In the genomic region with DNA sequence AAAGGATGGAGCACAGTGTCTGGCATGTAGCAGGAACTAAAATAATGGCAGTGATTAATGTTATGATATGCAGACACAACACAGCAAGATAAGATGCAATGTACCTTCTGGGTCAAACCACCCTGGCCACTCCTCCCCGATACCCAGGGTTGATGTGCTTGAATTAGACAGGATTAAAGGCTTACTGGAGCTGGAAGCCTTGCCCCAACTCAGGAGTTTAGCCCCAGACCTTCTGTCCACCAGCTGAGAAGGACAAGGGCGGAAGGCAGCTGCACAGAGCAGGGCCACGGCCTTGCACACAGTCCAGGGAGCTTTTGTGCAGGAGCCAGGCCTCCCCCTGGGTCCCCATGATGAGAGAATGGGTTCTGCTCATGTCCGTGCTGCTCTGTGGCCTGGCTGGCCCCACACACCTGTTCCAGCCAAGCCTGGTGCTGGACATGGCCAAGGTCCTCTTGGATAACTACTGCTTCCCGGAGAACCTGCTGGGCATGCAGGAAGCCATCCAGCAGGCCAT, we compare ENCODE assay signal across 18 cellular contexts. TPM values are rescaled to one million over a fixed set of nuclear protein-coding genes. Genes with fewer than 3 reads are reported as not detected.
"Had no signal": no experiment of that assay in that cellular context is flagged by ENCODE, and none has a peak within 500 bp of the region (broad histone marks: within the 10 kb centered on the region; RNA-seq: fewer than 3 reads in every experiment).

TSS of gene RBP3 (plus strand) at position 226 of the 514 bp plus-strand sequence. CDS start at position 348, 122 bp downstream.

- H3K4me1 Mint-ChIP-seq: activated CD4-positive, alpha-beta T cell treated with anti-CD3 and anti-CD28 coated beads for 36 hours; immature natural killer cell; memory B cell; naive thymus-derived CD8-positive, alpha-beta T cell had no signal

- DNase-seq: activated CD4-positive, alpha-beta memory T cell treated with anti-CD3 and anti-CD28 coated beads for 36 hours; activated CD4-positive, alpha-beta T cell treated with anti-CD3 and anti-CD28 coated beads for 36 hours; activated naive CD4-positive, alpha-beta T cell treated with Interleukin-2 at 50 U/mL for 16 hours; activated T-cell treated with anti-CD3 and anti-CD28 coated beads for 4 hours; anterior cingulate cortex; central memory CD4-positive, alpha-beta T cell; effector CD8-positive, alpha-beta T cell; heart right ventricle; immature natural killer cell; left ventricle myocardium superior; naive thymus-derived CD8-positive, alpha-beta T cell; stimulated activated naive CD8-positive, alpha-beta T cell treated with anti-CD3 and anti-CD28 coated beads, Interleukin-15, Interleukin-2, amounts not matched to agents 100 U/mL and 50 U/mL, for 24 hours had no signal

- H3K4me3 Mint-ChIP-seq: activated CD4-positive, alpha-beta memory T cell treated with anti-CD3 and anti-CD28 coated beads for 36 hours; activated CD4-positive, alpha-beta T cell treated with anti-CD3 and anti-CD28 coated beads for 36 hours; brain; immature natural killer cell; memory B cell; naive thymus-derived CD8-positive, alpha-beta T cell had no signal

- H3K36me3 Mint-ChIP-seq: activated CD4-positive, alpha-beta memory T cell treated with anti-CD3 and anti-CD28 coated beads for 36 hours; brain; immature natural killer cell; memory B cell; naive thymus-derived CD8-positive, alpha-beta T cell had no signal

- H3K27me3 Mint-ChIP-seq: activated CD4-positive, alpha-beta memory T cell treated with anti-CD3 and anti-CD28 coated beads for 36 hours; activated CD4-positive, alpha-beta T cell treated with anti-CD3 and anti-CD28 coated beads for 36 hours; naive thymus-derived CD8-positive, alpha-beta T cell had no signal

- H3K27ac Mint-ChIP-seq: activated CD4-positive, alpha-beta memory T cell treated with anti-CD3 and anti-CD28 coated beads for 36 hours; activated CD4-positive, alpha-beta T cell treated with anti-CD3 and anti-CD28 coated beads for 36 hours; immature natural killer cell; memory B cell; naive thymus-derived CD8-positive, alpha-beta T cell had no signal

- ATAC-seq: activated CD4-positive, alpha-beta T cell treated with anti-CD3 and anti-CD28 coated beads for 36 hours; esophagus mucosa; gastroesophageal sphincter; heart right ventricle; left ventricle myocardium superior; naive thymus-derived CD8-positive, alpha-beta T cell; stimulated activated naive CD8-positive, alpha-beta T cell treated with anti-CD3 and anti-CD28 coated beads, Interleukin-15, Interleukin-2, amounts not matched to agents 100 U/mL and 50 U/mL, for 24 hours had no signal

- H3K9me3 Mint-ChIP-seq: activated CD4-positive, alpha-beta memory T cell treated with anti-CD3 and anti-CD28 coated beads for 36 hours; brain; immature natural killer cell; memory B cell; naive thymus-derived CD8-positive, alpha-beta T cell had no signal

RNA-seq across cellular contexts. Expression of gene RBP3, which starts in this region (rescaled TPM):
- total RNA-seq: activated CD4-positive, alpha-beta memory T cell treated with anti-CD3 and anti-CD28 coated beads for 36 hours; activated CD4-positive, alpha-beta T cell treated with anti-CD3 and anti-CD28 coated beads for 36 hours; esophagus mucosa; gastroesophageal sphincter; heart right ventricle; left ventricle myocardium superior; naive thymus-derived CD8-positive, alpha-beta T cell; renal cortical epithelial cell; T-helper 2 cell treated with Interferon-gamma antibody and Interleukin-4, amounts not matched to agents 100 ng/mL and 5 ng/mL, for 36 hours had no signal
